In the genomic region with DNA sequence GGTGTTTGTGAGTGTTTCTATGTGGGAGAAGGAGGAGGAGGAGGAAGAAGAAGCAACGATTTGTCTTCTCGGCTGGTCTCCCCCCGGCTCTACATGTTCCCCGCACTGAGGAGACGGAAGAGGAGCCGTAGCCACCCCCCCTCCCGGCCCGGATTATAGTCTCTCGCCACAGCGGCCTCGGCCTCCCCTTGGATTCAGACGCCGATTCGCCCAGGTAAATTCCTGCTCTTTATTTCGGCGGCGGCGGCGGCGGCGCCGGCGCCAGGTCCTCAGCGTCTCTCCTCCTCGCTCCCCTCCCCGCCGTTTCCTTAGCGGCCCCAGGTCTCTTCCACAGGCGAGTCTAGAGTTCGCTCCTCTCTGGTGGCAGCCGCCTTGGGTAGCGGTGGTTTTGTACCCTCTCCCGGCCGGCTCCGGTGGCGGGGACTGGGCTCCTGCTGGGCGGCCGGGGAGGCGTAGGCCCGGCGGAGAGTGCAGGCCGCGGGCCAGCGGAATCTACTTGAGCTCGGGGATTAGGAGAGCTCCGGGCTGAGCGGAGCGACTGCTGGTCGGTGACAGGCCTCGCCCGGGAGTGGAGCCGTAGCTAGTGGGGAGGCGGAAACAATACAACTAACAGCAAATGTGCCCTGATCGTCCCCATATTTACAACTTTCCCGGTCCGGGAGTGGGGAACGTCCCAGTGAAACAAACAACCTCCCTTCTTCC, we compare ENCODE assay signal across 8 cellular contexts. TPM values are rescaled to one million over a fixed set of nuclear protein-coding genes. Genes with fewer than 3 reads are reported as not detected.
DNase-seq lines count a peak whose midpoint lies in the region; ATAC-seq and TF ChIP-seq lines count a peak whose summit lies in the region.

No MANE protein-coding gene starts in this region.

- H3K27me3 ChIP-seq in DOHH2 (ENCODE audit: control insufficient read depth, low read length) (no peaks in the 10 kb centered on the region), iPS DF 6.9 (ENCODE audit: control insufficient read depth, insufficient read depth, low read length) (no peaks in the 10 kb centered on the region), gastrocnemius medialis (no peaks in the 10 kb centered on the region)

- TF ChIP-seq CTCF in DOHH2 (IDR thresholded peaks at IDR 0.05; ENCODE audit: low read depth, low read length, poor library complexity, severe bottlenecking): no peak
- TF ChIP-seq CTCF in NB4 (IDR thresholded peaks at IDR 0.05; ENCODE audit: low read depth, low read length): no peak
- peak in 1 of 5 experiments; percentile 12 for TF ChIP-seq CTCF in gastrocnemius medialis (IDR thresholded peaks at IDR 0.05 in 4 of 5, conservative IDR thresholded peaks at IDR 0.05 in 1 of 5)

- peaks cover 44% of the 10 kb centered on the region for H3K4me1 ChIP-seq in DOHH2 (ENCODE audit: control insufficient read depth, low read length)
- no peaks in the 10 kb centered on the region for H3K4me1 ChIP-seq in iPS DF 6.9 (ENCODE audit: control insufficient read depth, insufficient read depth, low read length)
- H3K4me1 ChIP-seq in gastrocnemius medialis: peaks cover 59 to 65% of the 10 kb centered on the region in 2 donors

- no peaks in the 10 kb centered on the region for H3K9me2 ChIP-seq in DOHH2 (replicated peaks; ENCODE audit: control insufficient read depth, low read length)

- H3K4me3 ChIP-seq in DOHH2 (ENCODE audit: low read length) (peak overlapping the region; percentile 91), NB4 (ENCODE audit: low read depth, low read length) (peak overlapping the region; percentile 96), iPS DF 6.9 (ENCODE audit: low read length) (peak overlapping the region; percentile 97), gastrocnemius medialis (peak overlapping the region; percentile 93 to 99 (median 98))

- H3K9me3 ChIP-seq in DOHH2 (ENCODE audit: control insufficient read depth, insufficient read depth, low read length) (no peaks in the 10 kb centered on the region), iPS DF 6.9 (ENCODE audit: control insufficient read depth, insufficient read depth, low read length) (no peaks in the 10 kb centered on the region), gastrocnemius medialis (no peaks in the 10 kb centered on the region)

- DNase-seq in HCEC 1CT (peak; percentile 61), NB4 (ENCODE audit: low read depth) (peak; percentile 79), astrocyte of the hippocampus (ENCODE audit: low read depth, low spot score) (peak; percentile 85), iPS DF 6.9 (ENCODE audit: low read depth, low spot score) (no peak), gastrocnemius medialis (peak; percentile 34 to 55)

- H3K27ac Mint-ChIP-seq in T-helper 1 cell treated with Interleukin-12 subunit alpha and Interleukin-12 subunit beta and Interleukin-4 antibody, amounts not matched to agents 30 μg/mL and 1 μg/mL, for 36 hours: peak overlapping the region; percentile 97

- H3K27ac ChIP-seq in DOHH2 (ENCODE audit: low read depth, low read length) (peak overlapping the region; percentile 87), iPS DF 6.9 (ENCODE audit: low read length) (no peak overlapping the region), gastrocnemius medialis (peak overlapping the region; percentile 91 to 100 (median 100))

- peak overlapping the region; percentile 90 for H3K4me3 Mint-ChIP-seq in T-helper 1 cell treated with Interleukin-12 subunit alpha and Interleukin-12 subunit beta and Interleukin-4 antibody, amounts not matched to agents 30 μg/mL and 1 μg/mL, for 36 hours

- TF ChIP-seq POLR2A in NB4 (IDR thresholded peaks at IDR 0.05; ENCODE audit: extremely low read depth, insufficient read length): no peak
- TF ChIP-seq POLR2A in gastrocnemius medialis (IDR thresholded peaks at IDR 0.05): peak in 1 of 2 donors; percentile 14

- intact Hi-C loops in gastrocnemius medialis (cut with DNase I; ENCODE audit: low total_unique reads): loop anchor here (1.0 to 10.0 kb wide), 5 partner anchors 68 to 1288 kb away; no protein-coding TSS in a partner anchor

- peaks cover 9% of the 10 kb centered on the region for H3K36me3 Mint-ChIP-seq in T-helper 1 cell treated with Interleukin-12 subunit alpha and Interleukin-12 subunit beta and Interleukin-4 antibody, amounts not matched to agents 30 μg/mL and 1 μg/mL, for 36 hours (ENCODE audit: low read depth)

- H3K36me3 ChIP-seq in DOHH2 (ENCODE audit: control insufficient read depth, low read length) (peaks cover 34% of the 10 kb centered on the region), iPS DF 6.9 (ENCODE audit: control insufficient read depth, insufficient read depth, low read length) (no peaks in the 10 kb centered on the region), gastrocnemius medialis (no peaks in the 10 kb centered on the region)

- no peaks in the 10 kb centered on the region for H3K9me3 Mint-ChIP-seq in T-helper 1 cell treated with Interleukin-12 subunit alpha and Interleukin-12 subunit beta and Interleukin-4 antibody, amounts not matched to agents 30 μg/mL and 1 μg/mL, for 36 hours

- no peaks in the 10 kb centered on the region for H3K27me3 Mint-ChIP-seq in T-helper 1 cell treated with Interleukin-12 subunit alpha and Interleukin-12 subunit beta and Interleukin-4 antibody, amounts not matched to agents 30 μg/mL and 1 μg/mL, for 36 hours (ENCODE audit: low read depth)

- in situ Hi-C loops in gastrocnemius medialis (cut with MboI; ENCODE audit: low sequenced_read_pairs in 4 of 4): loop anchor here in 2 of 4 donors (10.0 to 25.0 kb wide), 2 partner anchors 68 to 640 kb away; a partner anchor contains a TSS

- peaks cover 97% of the 10 kb centered on the region for H3K79me2 ChIP-seq in DOHH2 (ENCODE audit: control insufficient read depth, low read length)

- peak; percentile 50 to 53 for ATAC-seq in gastrocnemius medialis
- ATAC-seq in HG03097 (IDR thresholded peaks at IDR 0.05; ENCODE audit: low FRiP score, unreplicated experiment): no peak

- peaks cover 7% of the 10 kb centered on the region; the same call in 1 of the 2 replicates for H3F3A ChIP-seq in DOHH2 (ENCODE audit: control insufficient read depth, insufficient read depth)

- peaks cover 35% of the 10 kb centered on the region for H4K20me1 ChIP-seq in DOHH2 (ENCODE audit: control insufficient read depth, insufficient read depth, low read depth, low read length)

- H3K4me1 Mint-ChIP-seq in T-helper 1 cell treated with Interleukin-12 subunit alpha and Interleukin-12 subunit beta and Interleukin-4 antibody, amounts not matched to agents 30 μg/mL and 1 μg/mL, for 36 hours (ENCODE audit: low read depth): peaks cover 42% of the 10 kb centered on the region

- WGBS in iPS DF 6.9 (ENCODE audit: insufficient coverage, insufficient read length): no CpG with 5 or more reads among the region's 57 CpGs

- H3K4me2 ChIP-seq in DOHH2 (ENCODE audit: low read length): peak overlapping the region; percentile 94

RNA-seq across cellular contexts. Expression of a gene that starts 0.5 kb away (rescaled TPM):
- 10 to 100 TPM; 15.0 to 49.6 (median 32.7) TPM for total RNA-seq in gastrocnemius medialis
